24 cellular contexts compared by ENCODE assay signal in genomic region chr12:118608770-118609344, GRCh38.
"Had no signal": no experiment of that assay in that cellular context is flagged by ENCODE, and none has a peak within 500 bp of the region (broad histone marks: within the 10 kb centered on the region; RNA-seq: fewer than 3 reads in every experiment).

No MANE protein-coding gene starts in this region.

- ATAC-seq: activated CD8-positive, alpha-beta T cell treated with anti-CD3 and anti-CD28 coated beads, Interleukin-2, amount 10 ng/mL, durations not matched to agents 7 days and 5 days; activated naive CD8-positive, alpha-beta T cell treated with anti-CD3 and anti-CD28 coated beads, Interleukin-2, amount 50 U/mL, for 24 hours; T-cell had no signal

- H3K9me3 Mint-ChIP-seq: activated T-helper 1 cell treated with anti-CD3 and anti-CD28 coated beads, Interleukin-12 subunit alpha, Interleukin-12 subunit beta, Interleukin-2, Interleukin-4 antibody, amounts not matched to agents 30 ng/mL and 10 ng/mL and 1 ng/mL, durations not matched to agents 14 hours and 24 hours and 36 hours; stimulated activated naive CD8-positive, alpha-beta T cell treated with anti-CD3 and anti-CD28 coated beads, Interleukin-15, Interleukin-2, amounts not matched to agents 100 ng/mL and 50 ng/mL, for 24 hours; T-helper 2 cell treated with Interferon-gamma antibody and Interleukin-4, amounts not matched to agents 5 μg/mL and 100 μg/mL, for 36 hours had no signal

- H3K4me1 ChIP-seq: spleen, tibial artery had no signal

- FAIRE-seq: islet of Langerhans had no signal

- DNase-seq: activated CD4-positive, alpha-beta T cell treated with anti-CD3 and anti-CD28 coated beads for 1 hour; activated CD4-positive, alpha-beta T cell treated with anti-CD3 and anti-CD28 coated beads, Interleukin-2, amount 50 U/mL, for 1 hour; activated CD8-positive, alpha-beta T cell treated with anti-CD3 and anti-CD28 coated beads, Interleukin-2, amount 10 ng/mL, durations not matched to agents 7 days and 5 days; activated gamma-delta T cell; activated naive CD4-positive, alpha-beta T cell treated with anti-CD3 and anti-CD28 coated beads, Interleukin-2, amount 50 U/mL, for 16 hours; activated naive CD8-positive, alpha-beta T cell treated with anti-CD3 and anti-CD28 coated beads, Interleukin-2, amount 50 U/mL, for 24 hours; cerebellar nuclear complex; foreskin fibroblast; hypothalamus; nucleus accumbens; spleen; stimulated activated CD4-positive, alpha-beta T cell treated with anti-CD3 and anti-CD28 coated beads, Interleukin-4, amount 100 ng/mL, for 1 hour; substantia nigra; T-cell; tibial artery had no signal

- H3K36me3 Mint-ChIP-seq: T-cell had no signal

- H3K27me3 Mint-ChIP-seq: stimulated activated naive CD8-positive, alpha-beta T cell treated with anti-CD3 and anti-CD28 coated beads, Interleukin-15, Interleukin-2, amounts not matched to agents 100 ng/mL and 50 ng/mL, for 24 hours had no signal

- H3K36me3 ChIP-seq: spleen, tibial artery had no signal

- H3K27ac Mint-ChIP-seq: activated CD8-positive, alpha-beta T cell treated with anti-CD3 and anti-CD28 coated beads, Interleukin-2, amount 10 ng/mL, durations not matched to agents 7 days and 5 days; activated naive CD8-positive, alpha-beta T cell treated with anti-CD3 and anti-CD28 coated beads, Interleukin-2, amount 50 U/mL, for 24 hours; activated T-helper 1 cell treated with anti-CD3 and anti-CD28 coated beads, Interleukin-12 subunit alpha, Interleukin-12 subunit beta, Interleukin-2, Interleukin-4 antibody, amounts not matched to agents 30 ng/mL and 10 ng/mL and 1 ng/mL, durations not matched to agents 14 hours and 24 hours and 36 hours; memory B cell; nephron; stimulated activated naive CD8-positive, alpha-beta T cell treated with anti-CD3 and anti-CD28 coated beads, Interleukin-15, Interleukin-2, amounts not matched to agents 100 ng/mL and 50 ng/mL, for 24 hours; T-cell; T-helper 2 cell treated with Interferon-gamma antibody and Interleukin-4, amounts not matched to agents 5 μg/mL and 100 μg/mL, for 36 hours had no signal

- H3K27me3 ChIP-seq: tibial artery had no signal

- H3K4me3 ChIP-seq: coronary artery, spleen, tibial artery had no signal

- H3K27ac ChIP-seq: epithelial cell of prostate, spleen, tibial artery, VCaP had no signal

- H3K4me3 Mint-ChIP-seq: activated CD8-positive, alpha-beta T cell treated with anti-CD3 and anti-CD28 coated beads, Interleukin-2, amount 10 ng/mL, durations not matched to agents 7 days and 5 days; activated naive CD8-positive, alpha-beta T cell treated with anti-CD3 and anti-CD28 coated beads, Interleukin-2, amount 50 U/mL, for 24 hours; activated T-helper 1 cell treated with anti-CD3 and anti-CD28 coated beads, Interleukin-12 subunit alpha, Interleukin-12 subunit beta, Interleukin-2, Interleukin-4 antibody, amounts not matched to agents 30 ng/mL and 10 ng/mL and 1 ng/mL, durations not matched to agents 14 hours and 24 hours and 36 hours; memory B cell; nephron; stimulated activated naive CD8-positive, alpha-beta T cell treated with anti-CD3 and anti-CD28 coated beads, Interleukin-15, Interleukin-2, amounts not matched to agents 100 ng/mL and 50 ng/mL, for 24 hours; T-cell; T-helper 2 cell treated with Interferon-gamma antibody and Interleukin-4, amounts not matched to agents 5 μg/mL and 100 μg/mL, for 36 hours had no signal

- H3K4me1 Mint-ChIP-seq: activated naive CD8-positive, alpha-beta T cell treated with anti-CD3 and anti-CD28 coated beads, Interleukin-2, amount 50 U/mL, for 24 hours; memory B cell; nephron; T-cell had no signal
